In genomic region chr4:184167576-184167975, GRCh38 we compare ENCODE assay signal across 13 cellular contexts. TPM values are rescaled to one million over a fixed set of nuclear protein-coding genes. Genes with fewer than 3 reads are reported as not detected.
DNase-seq lines count a peak whose midpoint lies in the region; ATAC-seq and TF ChIP-seq lines count a peak whose summit lies in the region.
"Had no signal": no experiment of that assay in that cellular context is flagged by ENCODE, and none has a peak within 500 bp of the region (broad histone marks: within the 10 kb centered on the region; RNA-seq: fewer than 3 reads in every experiment).

No MANE protein-coding gene starts in this region.

- H3K36me3 ChIP-seq in HAP-1 (replicated peaks) (no peaks in the 10 kb centered on the region), mesendoderm (ENCODE audit: control insufficient read depth, insufficient read depth, low read length) (no peaks in the 10 kb centered on the region), GM23248 (ENCODE audit: low read depth) (no peaks in the 10 kb centered on the region), osteoblast (ENCODE audit: insufficient read depth, low read length) (no peaks in the 10 kb centered on the region)

- H3K27ac ChIP-seq in mesendoderm (ENCODE audit: low read depth, low read length) (no peak overlapping the region), GM23248 (no peak overlapping the region), osteoblast (ENCODE audit: low read depth, low read length) (no peak overlapping the region)

- no peaks in the 10 kb centered on the region for H3K79me1 ChIP-seq in mesendoderm (ENCODE audit: low read length)

- no peak overlapping the region for H2BK15ac ChIP-seq in mesendoderm (replicated peaks; ENCODE audit: low read depth)

- no peak overlapping the region for H2BK120ac ChIP-seq in mesendoderm (ENCODE audit: low read depth, low read length)

- no peak overlapping the region for H2AK5ac ChIP-seq in mesendoderm (ENCODE audit: low read length)

- in situ Hi-C loops in HAP-1 (cut with MboI; ENCODE audit: low sequenced_read_pairs): loop anchor here (5.0 kb wide), 1 partner anchor 330 kb away; no protein-coding TSS in a partner anchor
- in situ Hi-C loops in GM23248 (cut with MboI): no loop called here

- no peak overlapping the region for H2AFZ ChIP-seq in GM23248
- H2AFZ ChIP-seq in osteoblast (ENCODE audit: low read length): no peak overlapping the region

- H3K9ac ChIP-seq in mesendoderm (ENCODE audit: low read length) (no peak overlapping the region), GM23248 (no peak overlapping the region)

- H3K4me3 ChIP-seq in HAP-1: no peak overlapping the region
- no peak overlapping the region for H3K4me3 ChIP-seq in mesendoderm (ENCODE audit: low read length)
- no peak overlapping the region for H3K4me3 ChIP-seq in GM23248
- H3K4me3 ChIP-seq in osteoblast (ENCODE audit: insufficient read depth, low read length): no peak overlapping the region

- H4K8ac ChIP-seq in mesendoderm (ENCODE audit: low read depth, low read length): no peak overlapping the region

- H3K4me1 ChIP-seq in HAP-1 (peaks cover 17% of the 10 kb centered on the region), mesendoderm (ENCODE audit: control insufficient read depth, low read depth, low read length) (peaks cover 2% of the 10 kb centered on the region), GM23248 (ENCODE audit: insufficient read depth) (no peaks in the 10 kb centered on the region), osteoblast (ENCODE audit: insufficient read depth, low read length) (no peaks in the 10 kb centered on the region)

- H3K4me2 ChIP-seq in mesendoderm (ENCODE audit: low read length): no peak overlapping the region
- no peak overlapping the region for H3K4me2 ChIP-seq in GM23248 (ENCODE audit: unreplicated experiment)
- no peak overlapping the region for H3K4me2 ChIP-seq in osteoblast (ENCODE audit: insufficient read depth, low read length)

- no peak overlapping the region for H3K4ac ChIP-seq in mesendoderm (ENCODE audit: low read depth, low read length)

- H4K5ac ChIP-seq in mesendoderm (ENCODE audit: low read length): no peak overlapping the region

- peak; percentile 69 to 72 for DNase-seq in HAP-1 (ENCODE audit: low spot score in 2 of 2)
- peak; percentile 72 for DNase-seq in mesendoderm
- DNase-seq in GM23248: no peak
- DNase-seq in osteoblast (ENCODE audit: insufficient read length, low spot score, missing footprints): no peak
- no peak for DNase-seq in stimulated activated CD4-positive, alpha-beta T cell treated with anti-CD3 and anti-CD28 coated beads, Interleukin-15, amount 100 ng/mL, for 24 hours
- no peak for DNase-seq in NCI-H526 (lab: John Stamatoyannopoulos, UW)
- DNase-seq: activated CD4-positive, alpha-beta T cell treated with anti-CD3 and anti-CD28 coated beads, Interleukin-2, amount 50 U/mL, for 4 hours; activated naive CD8-positive, alpha-beta T cell treated with anti-CD3 and anti-CD28 coated beads, Interleukin-2, amount 50 U/mL, for 24 hours; CD4-positive, alpha-beta memory T cell had no signal

- no peak for TF ChIP-seq CTCF in osteoblast (IDR thresholded peaks at IDR 0.05; ENCODE audit: extremely low read depth, low read depth, low read length)

- H3K27me3 ChIP-seq in HAP-1 (ENCODE audit: low read depth): no peaks in the 10 kb centered on the region
- H3K27me3 ChIP-seq in mesendoderm (ENCODE audit: insufficient read depth, low read length, poor library complexity): no peaks in the 10 kb centered on the region
- no peaks in the 10 kb centered on the region; the same call in none of the 2 replicates for H3K27me3 ChIP-seq in GM23248 (replicated peaks; ENCODE audit: insufficient read depth)
- no peaks in the 10 kb centered on the region for H3K27me3 ChIP-seq in osteoblast (ENCODE audit: insufficient read depth, low read length)

- H3K18ac ChIP-seq in mesendoderm (ENCODE audit: low read length): no peak overlapping the region

- H4K20me1 ChIP-seq in GM23248 (ENCODE audit: insufficient read depth): no peaks in the 10 kb centered on the region
- H4K20me1 ChIP-seq in osteoblast (ENCODE audit: insufficient read depth, low read length): no peaks in the 10 kb centered on the region

- no peak overlapping the region for H3K23ac ChIP-seq in mesendoderm (ENCODE audit: low read length)

- H3K79me2 ChIP-seq in mesendoderm (ENCODE audit: control insufficient read depth, insufficient read depth, low read length) (no peaks in the 10 kb centered on the region), GM23248 (ENCODE audit: insufficient read depth) (no peaks in the 10 kb centered on the region), osteoblast (ENCODE audit: insufficient read depth, low read length) (no peaks in the 10 kb centered on the region)

- H3K56ac ChIP-seq in mesendoderm (ENCODE audit: low read length): no peak overlapping the region

- no peaks in the 10 kb centered on the region for H3K9me2 ChIP-seq in GM23248 (ENCODE audit: insufficient read depth)

- no peak overlapping the region for H2BK5ac ChIP-seq in mesendoderm (ENCODE audit: low read length)

- no peaks in the 10 kb centered on the region for H3F3A ChIP-seq in GM23248 (ENCODE audit: insufficient read depth)

- H3K9me3 ChIP-seq in HAP-1 (no peaks in the 10 kb centered on the region), GM23248 (ENCODE audit: low read depth) (no peaks in the 10 kb centered on the region), osteoblast (ENCODE audit: low read depth, low read length) (no peaks in the 10 kb centered on the region)

- WGBS in mesendoderm (ENCODE audit: extremely low coverage, insufficient coverage, low lambda C conversion rate): no CpG with 5 or more reads among the region's 9 CpGs
- 69% methylated on average over 9 of the region's 9 CpGs for WGBS in GM23248 (ENCODE audit: low coverage in 1 of 2, low lambda C conversion rate in 2 of 2, missing lambda C conversion rate in 2 of 2), 2 experiments

- peak; percentile 64 for ATAC-seq in GM19025 (IDR thresholded peaks at IDR 0.05; ENCODE audit: low read depth, unreplicated experiment)
- peak; percentile 95 for ATAC-seq in HG03520 (IDR thresholded peaks at IDR 0.05; ENCODE audit: unreplicated experiment)

RNA-seq across cellular contexts. Expression of gene ENPP6, which starts 50.1 kb away (rescaled TPM):
- polyA plus RNA-seq in mesendoderm (2013, experiment 1 of 2): 0.21 TPM
- polyA plus RNA-seq in mesendoderm (2013, experiment 2 of 2): 0.29 TPM
- not detected in 2 replicates for total RNA-seq in GM23248 (2014; rRNA removed; shearing (Covaris generic))
- not detected in 2 replicates for polyA plus RNA-seq in GM23248 (2016; fragmentation: Nextera tagmentation; extraction: Ambion mirVana)
- total RNA-seq in osteoblast: under 0.01 TPM in 1 of 2 replicates, not detected in the other
- total RNA-seq: CD4-positive, alpha-beta memory T cell; mesenteric fat pad; NCI-H460 had no signal
- polyA plus RNA-seq: CD4-positive, alpha-beta memory T cell had no signal

Comparison
In these comparisons a context has a peak if more than half of its experiments do, and no peak if none do; other contexts are left out.
1. DNase-seq: peak in HAP-1 (2 of 2) and mesendoderm (single experiment); none in GM23248 (single experiment), osteoblast (single experiment), stimulated activated CD4-positive, alpha-beta T cell treated with anti-CD3 and anti-CD28 coated beads, Interleukin-15, amount 100 ng/mL, for 24 hours (single experiment) and NCI-H526 (0 of 2).